8 cellular contexts compared by ENCODE assay signal in genomic region chr10:110049875-110050591, GRCh38. TPM values are rescaled to one million over a fixed set of nuclear protein-coding genes. Genes with fewer than 3 reads are reported as not detected.
DNase-seq lines count a peak whose midpoint lies in the region; ATAC-seq and TF ChIP-seq lines count a peak whose summit lies in the region.
"Not testable (repeated sequence)": the region's sequence is repeated elsewhere in the genome, so short reads cannot be mapped to it uniquely, and the experiment has no call there.

No MANE protein-coding gene starts in this region.

- H3K27ac ChIP-seq in CD4-positive, alpha-beta memory T cell (ENCODE audit: low read depth, low read length): not testable (repeated sequence)

- not testable (repeated sequence) for TF ChIP-seq CTCF in mucosa of descending colon (IDR thresholded peaks at IDR 0.05); progenitor cell of endocrine pancreas (IDR thresholded peaks at IDR 0.05; ENCODE audit: unreplicated experiment)

- peaks cover 44% of the 10 kb centered on the region for H3K4me1 ChIP-seq in CD4-positive, alpha-beta memory T cell (ENCODE audit: insufficient read depth, low read length)
- not testable (repeated sequence) for H3K4me1 ChIP-seq in mucosa of descending colon (ENCODE audit: low read depth)

- H3K4me3 ChIP-seq in CD4-positive, alpha-beta memory T cell (ENCODE audit: low read length in 2 of 2); mucosa of descending colon: not testable (repeated sequence)

- intact Hi-C loops in CD4-positive, alpha-beta memory T cell (cut with micrococcal nuclease): loop anchor here (2.0 kb wide), 1 partner anchor 15 kb away; no protein-coding TSS in a partner anchor
- intact Hi-C loops in activated CD4-positive, alpha-beta T cell treated with anti-CD3 and anti-CD28 coated beads, Interleukin-2, amount 10 ng/mL, durations not matched to agents 24 days and 14 days (cut with micrococcal nuclease): loop anchor here (2.0 kb wide), 1 partner anchor 15 kb away; no protein-coding TSS in a partner anchor
- intact Hi-C loops in mucosa of descending colon (cut with DNase I, micrococcal nuclease): not testable (repeated sequence)

- H3K9me3 ChIP-seq in CD4-positive, alpha-beta memory T cell (ENCODE audit: control insufficient read depth in 1 of 2, low read length in 2 of 2); mucosa of descending colon: not testable (repeated sequence)

- peaks cover 35 to 71% (median 54%) of the 10 kb centered on the region in 4 donors for H3K4me1 Mint-ChIP-seq in CD4-positive, alpha-beta memory T cell
- peaks cover 26% of the 10 kb centered on the region for H3K4me1 Mint-ChIP-seq in activated CD4-positive, alpha-beta T cell treated with anti-CD3 and anti-CD28 coated beads, Interleukin-2, amount 10 ng/mL, durations not matched to agents 24 days and 14 days
- H3K4me1 Mint-ChIP-seq in activated T-cell treated with anti-CD3 and anti-CD28 coated beads, Interleukin-2, amount 50 U/mL, for 4 hours (ENCODE audit: low read depth): peaks cover 60% of the 10 kb centered on the region
- H3K4me1 Mint-ChIP-seq in activated naive CD4-positive, alpha-beta T cell treated with anti-CD3 and anti-CD28 coated beads, Interleukin-2, amount 50 U/mL, for 24 hours: peaks cover 66% of the 10 kb centered on the region
- H3K4me1 Mint-ChIP-seq in effector memory CD8-positive, alpha-beta T cell (ENCODE audit: low read depth in 2 of 2): peaks cover 37 to 38% of the 10 kb centered on the region in 2 donors
- not testable (repeated sequence) for H3K4me1 Mint-ChIP-seq in progenitor cell of endocrine pancreas (ENCODE audit: low read depth)
- peaks cover 49% of the 10 kb centered on the region for H3K4me1 Mint-ChIP-seq in stimulated activated naive CD8-positive, alpha-beta T cell treated with anti-CD3 and anti-CD28 coated beads, Interleukin-15, Interleukin-2, amounts not matched to agents 100 ng/mL and 50 ng/mL, for 24 hours (ENCODE audit: low read depth)

- H3K4me3 Mint-ChIP-seq in CD4-positive, alpha-beta memory T cell: peak overlapping the region in 1 of 8 donors; percentile 31
- H3K4me3 Mint-ChIP-seq in activated CD4-positive, alpha-beta T cell treated with anti-CD3 and anti-CD28 coated beads, Interleukin-2, amount 10 ng/mL, durations not matched to agents 24 days and 14 days; activated T-cell treated with anti-CD3 and anti-CD28 coated beads, Interleukin-2, amount 50 U/mL, for 4 hours; effector memory CD8-positive, alpha-beta T cell; progenitor cell of endocrine pancreas (ENCODE audit: low read depth); stimulated activated naive CD8-positive, alpha-beta T cell treated with anti-CD3 and anti-CD28 coated beads, Interleukin-15, Interleukin-2, amounts not matched to agents 100 ng/mL and 50 ng/mL, for 24 hours: not testable (repeated sequence)
- H3K4me3 Mint-ChIP-seq in activated naive CD4-positive, alpha-beta T cell treated with anti-CD3 and anti-CD28 coated beads, Interleukin-2, amount 50 U/mL, for 24 hours: peak overlapping the region; percentile 11

- peak; percentile 39 to 41 for ATAC-seq in activated T-cell treated with anti-CD3 and anti-CD28 coated beads, Interleukin-2, amount 50 U/mL, for 4 hours
- not testable (repeated sequence) for ATAC-seq in effector memory CD8-positive, alpha-beta T cell (replicated peaks)
- peak; percentile 66 for ATAC-seq in mucosa of descending colon

- DNase-seq in CD4-positive, alpha-beta memory T cell; activated CD4-positive, alpha-beta T cell treated with anti-CD3 and anti-CD28 coated beads, Interleukin-2, amount 10 ng/mL, durations not matched to agents 24 days and 14 days; activated T-cell treated with anti-CD3 and anti-CD28 coated beads, Interleukin-2, amount 50 U/mL, for 4 hours; effector memory CD8-positive, alpha-beta T cell; mucosa of descending colon; progenitor cell of endocrine pancreas (ENCODE audit: low spot score, unreplicated experiment): not testable (repeated sequence)

- H3K36me3 ChIP-seq in CD4-positive, alpha-beta memory T cell (ENCODE audit: insufficient read depth, low read length); mucosa of descending colon (ENCODE audit: low read depth): not testable (repeated sequence)

- H3K27me3 Mint-ChIP-seq in CD4-positive, alpha-beta memory T cell; activated CD4-positive, alpha-beta T cell treated with anti-CD3 and anti-CD28 coated beads, Interleukin-2, amount 10 ng/mL, durations not matched to agents 24 days and 14 days; activated T-cell treated with anti-CD3 and anti-CD28 coated beads, Interleukin-2, amount 50 U/mL, for 4 hours (ENCODE audit: low read depth); activated naive CD4-positive, alpha-beta T cell treated with anti-CD3 and anti-CD28 coated beads, Interleukin-2, amount 50 U/mL, for 24 hours; effector memory CD8-positive, alpha-beta T cell; progenitor cell of endocrine pancreas; stimulated activated naive CD8-positive, alpha-beta T cell treated with anti-CD3 and anti-CD28 coated beads, Interleukin-15, Interleukin-2, amounts not matched to agents 100 ng/mL and 50 ng/mL, for 24 hours: not testable (repeated sequence)

- POLR2A ChIA-PET in CD4-positive, alpha-beta memory T cell (lab: Charles Lee; ENCODE audit: partially characterized antibody): interaction anchor here (1.2 kb wide), 1 partner anchor 19 kb away, joined by 4 read pairs; no protein-coding TSS in a partner anchor

- H3K27ac Mint-ChIP-seq in CD4-positive, alpha-beta memory T cell: peak overlapping the region in 5 of 7 donors; percentile 5 to 64 (median 38)
- H3K27ac Mint-ChIP-seq in activated CD4-positive, alpha-beta T cell treated with anti-CD3 and anti-CD28 coated beads, Interleukin-2, amount 10 ng/mL, durations not matched to agents 24 days and 14 days: peak overlapping the region; percentile 7
- peak overlapping the region; percentile 78 for H3K27ac Mint-ChIP-seq in activated naive CD4-positive, alpha-beta T cell treated with anti-CD3 and anti-CD28 coated beads, Interleukin-2, amount 50 U/mL, for 24 hours
- peak overlapping the region; percentile 17 to 69 for H3K27ac Mint-ChIP-seq in effector memory CD8-positive, alpha-beta T cell
- peak overlapping the region; percentile 59 for H3K27ac Mint-ChIP-seq in progenitor cell of endocrine pancreas
- H3K27ac Mint-ChIP-seq in stimulated activated naive CD8-positive, alpha-beta T cell treated with anti-CD3 and anti-CD28 coated beads, Interleukin-15, Interleukin-2, amounts not matched to agents 100 ng/mL and 50 ng/mL, for 24 hours: peak overlapping the region; percentile 71

- H3K27me3 ChIP-seq in CD4-positive, alpha-beta memory T cell (ENCODE audit: insufficient read depth, low read length): not testable (repeated sequence)

- H3K36me3 Mint-ChIP-seq in CD4-positive, alpha-beta memory T cell: peaks cover 34 to 35% of the 10 kb centered on the region in 2 donors
- H3K36me3 Mint-ChIP-seq in activated CD4-positive, alpha-beta T cell treated with anti-CD3 and anti-CD28 coated beads, Interleukin-2, amount 10 ng/mL, durations not matched to agents 24 days and 14 days (ENCODE audit: low read depth): peaks cover 38% of the 10 kb centered on the region
- peaks cover 24% of the 10 kb centered on the region for H3K36me3 Mint-ChIP-seq in activated T-cell treated with anti-CD3 and anti-CD28 coated beads, Interleukin-2, amount 50 U/mL, for 4 hours (ENCODE audit: insufficient read depth)
- peaks cover 27% of the 10 kb centered on the region for H3K36me3 Mint-ChIP-seq in activated naive CD4-positive, alpha-beta T cell treated with anti-CD3 and anti-CD28 coated beads, Interleukin-2, amount 50 U/mL, for 24 hours
- peaks cover 11% of the 10 kb centered on the region for H3K36me3 Mint-ChIP-seq in effector memory CD8-positive, alpha-beta T cell (ENCODE audit: insufficient read depth)
- peaks cover 20% of the 10 kb centered on the region for H3K36me3 Mint-ChIP-seq in progenitor cell of endocrine pancreas (ENCODE audit: insufficient read depth)
- H3K36me3 Mint-ChIP-seq in stimulated activated naive CD8-positive, alpha-beta T cell treated with anti-CD3 and anti-CD28 coated beads, Interleukin-15, Interleukin-2, amounts not matched to agents 100 ng/mL and 50 ng/mL, for 24 hours (ENCODE audit: low read depth): peaks cover 35% of the 10 kb centered on the region

- H3K9me3 Mint-ChIP-seq in CD4-positive, alpha-beta memory T cell: peaks cover 0 to 17% (median 10%) of the 10 kb centered on the region in 8 donors
- peaks cover 13% of the 10 kb centered on the region for H3K9me3 Mint-ChIP-seq in activated CD4-positive, alpha-beta T cell treated with anti-CD3 and anti-CD28 coated beads, Interleukin-2, amount 10 ng/mL, durations not matched to agents 24 days and 14 days
- H3K9me3 Mint-ChIP-seq in activated T-cell treated with anti-CD3 and anti-CD28 coated beads, Interleukin-2, amount 50 U/mL, for 4 hours: peaks cover 12% of the 10 kb centered on the region
- not testable (repeated sequence) for H3K9me3 Mint-ChIP-seq in activated naive CD4-positive, alpha-beta T cell treated with anti-CD3 and anti-CD28 coated beads, Interleukin-2, amount 50 U/mL, for 24 hours; effector memory CD8-positive, alpha-beta T cell; progenitor cell of endocrine pancreas (ENCODE audit: low read depth)
- peaks cover 11% of the 10 kb centered on the region for H3K9me3 Mint-ChIP-seq in stimulated activated naive CD8-positive, alpha-beta T cell treated with anti-CD3 and anti-CD28 coated beads, Interleukin-15, Interleukin-2, amounts not matched to agents 100 ng/mL and 50 ng/mL, for 24 hours

- CTCF ChIA-PET in CD4-positive, alpha-beta memory T cell (lab: Charles Lee; ENCODE audit: partially characterized antibody): interaction anchor here (1.8 kb wide), 1 partner anchor 23 kb away, joined by 4 read pairs; no protein-coding TSS in a partner anchor

RNA-seq across cellular contexts. Expression of gene ADD3, which starts 42.2 kb away (rescaled TPM):
- total RNA-seq in CD4-positive, alpha-beta memory T cell: 100 to 1,000 TPM; 365 to 374 TPM
- polyA plus RNA-seq in CD4-positive, alpha-beta memory T cell: 100 to 1,000 TPM; 525 to 613 TPM
- 28.4 and 28.9 TPM in 2 replicates for total RNA-seq in activated CD4-positive, alpha-beta T cell treated with anti-CD3 and anti-CD28 coated beads, Interleukin-2, amount 10 ng/mL, durations not matched to agents 24 days and 14 days
- total RNA-seq in activated T-cell treated with anti-CD3 and anti-CD28 coated beads, Interleukin-2, amount 50 U/mL, for 4 hours: 10 to 100 TPM; 14.5 to 18.8 (median 16.6) TPM
- total RNA-seq in mucosa of descending colon (100 to 1,000 TPM; 109 to 165 (median 141) TPM), progenitor cell of endocrine pancreas (111 and 117 TPM in 2 replicates)

Comparison
In these comparisons a context has a peak if more than half of its experiments do, and no peak if none do; other contexts are left out.
1. H3K27ac Mint-ChIP-seq: peak in every context shown above with its lines; median percentile 78 in activated naive CD4-positive, alpha-beta T cell treated with anti-CD3 and anti-CD28 coated beads, Interleukin-2, amount 50 U/mL, for 24 hours; 71 in stimulated activated naive CD8-positive, alpha-beta T cell treated with anti-CD3 and anti-CD28 coated beads, Interleukin-15, Interleukin-2, amounts not matched to agents 100 ng/mL and 50 ng/mL, for 24 hours; 59 in progenitor cell of endocrine pancreas; 43 in effector memory CD8-positive, alpha-beta T cell; 38 in CD4-positive, alpha-beta memory T cell; 7 in activated CD4-positive, alpha-beta T cell treated with anti-CD3 and anti-CD28 coated beads, Interleukin-2, amount 10 ng/mL, durations not matched to agents 24 days and 14 days.